ENCODE assay signal across 18 cellular contexts in genomic region chr18:42929857-42930256, GRCh38.
DNase-seq lines count a peak whose midpoint lies in the region; ATAC-seq, FAIRE-seq and TF ChIP-seq lines count a peak whose summit lies in the region.
"Had no signal": no experiment of that assay in that cellular context is flagged by ENCODE, and none has a peak within 500 bp of the region (broad histone marks: within the 10 kb centered on the region; RNA-seq: fewer than 3 reads in every experiment).

No MANE protein-coding gene starts in this region.

- H2AFZ ChIP-seq in GM23248 = no peak overlapping the region

- H3K9me2 ChIP-seq in GM23248 (ENCODE audit: insufficient read depth) = no peaks in the 10 kb centered on the region; the same call in 1 of the 2 replicates

- H3K27me3 ChIP-seq in GM23248 (replicated peaks; ENCODE audit: insufficient read depth) (no peaks in the 10 kb centered on the region), bronchial epithelial cell (ENCODE audit: control insufficient read depth, insufficient read depth, low read length) (no peaks in the 10 kb centered on the region)
- H3K27me3 ChIP-seq: gastrocnemius medialis had no signal

- no peak overlapping the region for H3K27ac Mint-ChIP-seq in stimulated activated memory B cell treated with anti-CD40 and anti-IgM and Interleukin-4, amounts not matched to agents 10 μg/mL and 1 μg/mL and 100 μg/mL, for 72 hours
- H3K27ac Mint-ChIP-seq: activated CD4-positive, alpha-beta T cell treated with anti-CD3 and anti-CD28 coated beads for 36 hours; activated naive CD4-positive, alpha-beta T cell treated with anti-CD3 and anti-CD28 coated beads, Interleukin-2, amount 10 ng/mL, durations not matched to agents 7 days and 5 days; CD4-positive, alpha-beta T cell had no signal

- H3K9me3 ChIP-seq in GM23248 (ENCODE audit: low read depth) = no peaks in the 10 kb centered on the region
- H3K9me3 ChIP-seq: gastrocnemius medialis had no signal

- no peak for FAIRE-seq in bronchial epithelial cell (lab: Jason Lieb, UNC)

- no peak overlapping the region for H3K9ac ChIP-seq in GM23248

- H3F3A ChIP-seq in GM23248 (ENCODE audit: insufficient read depth) = peaks cover 7% of the 10 kb centered on the region; the same call in 1 of the 2 replicates

- H3K4me1 Mint-ChIP-seq in stimulated activated memory B cell treated with anti-CD40 and anti-IgM and Interleukin-4, amounts not matched to agents 10 μg/mL and 1 μg/mL and 100 μg/mL, for 72 hours = no peaks in the 10 kb centered on the region
- H3K4me1 Mint-ChIP-seq: activated CD4-positive, alpha-beta T cell treated with anti-CD3 and anti-CD28 coated beads for 36 hours; activated naive CD4-positive, alpha-beta T cell treated with anti-CD3 and anti-CD28 coated beads, Interleukin-2, amount 10 ng/mL, durations not matched to agents 7 days and 5 days had no signal

- H4K20me1 ChIP-seq in GM23248 (ENCODE audit: insufficient read depth) = no peaks in the 10 kb centered on the region

- whole genome bisulfite sequencing in GM23248 (ENCODE audit: low coverage in 1 of 2, low lambda C conversion rate in 2 of 2, missing lambda C conversion rate in 2 of 2), 2 experiments = 74 to 76% methylated on average over 3 of the region's 3 CpGs

- H3K9me3 Mint-ChIP-seq in stimulated activated memory B cell treated with anti-CD40 and anti-IgM and Interleukin-4, amounts not matched to agents 10 μg/mL and 1 μg/mL and 100 μg/mL, for 72 hours = no peaks in the 10 kb centered on the region

- no peaks in the 10 kb centered on the region for H3K79me2 ChIP-seq in GM23248 (ENCODE audit: insufficient read depth)

- H3K36me3 Mint-ChIP-seq in stimulated activated memory B cell treated with anti-CD40 and anti-IgM and Interleukin-4, amounts not matched to agents 10 μg/mL and 1 μg/mL and 100 μg/mL, for 72 hours = no peaks in the 10 kb centered on the region
- H3K36me3 Mint-ChIP-seq: activated naive CD4-positive, alpha-beta T cell treated with anti-CD3 and anti-CD28 coated beads, Interleukin-2, amount 10 ng/mL, durations not matched to agents 7 days and 5 days had no signal

- H3K4me3 ChIP-seq in GM23248 (no peak overlapping the region), bronchial epithelial cell (ENCODE audit: low read depth, low read length) (no peak overlapping the region)
- H3K4me3 ChIP-seq: gastrocnemius medialis, SK-N-MC had no signal

- in situ Hi-C loops in GM23248 (cut with MboI) = no loop called here

- H3K27ac ChIP-seq in GM23248 = no peak overlapping the region
- H3K27ac ChIP-seq: gastrocnemius medialis, SK-N-MC had no signal

- peaks cover 9% of the 10 kb centered on the region; the same call in 1 of the 2 replicates for H3K4me1 ChIP-seq in GM23248 (ENCODE audit: insufficient read depth)
- H3K4me1 ChIP-seq: gastrocnemius medialis had no signal

- no peak overlapping the region for H3K4me3 Mint-ChIP-seq in stimulated activated memory B cell treated with anti-CD40 and anti-IgM and Interleukin-4, amounts not matched to agents 10 μg/mL and 1 μg/mL and 100 μg/mL, for 72 hours
- H3K4me3 Mint-ChIP-seq: activated CD4-positive, alpha-beta T cell treated with anti-CD3 and anti-CD28 coated beads for 36 hours; activated naive CD4-positive, alpha-beta T cell treated with anti-CD3 and anti-CD28 coated beads, Interleukin-2, amount 10 ng/mL, durations not matched to agents 7 days and 5 days; CD4-positive, alpha-beta T cell had no signal

- DNase-seq in GM23248 = peak; percentile 12
- DNase-seq in NCI-H2196 (lab: John Stamatoyannopoulos, UW; ENCODE audit: unreplicated experiment) = peak; percentile 35
- DNase-seq in bronchial epithelial cell (ENCODE audit: low read depth) = peak; percentile 48
- DNase-seq in kidney tubule cell (ENCODE audit: low spot score) = peak; percentile 26
- no peak for DNase-seq in NCI-H2227 treated with DMSO at 0.1 percent for 48 hours (lab: John Stamatoyannopoulos, UW)
- no peak for DNase-seq in activated CD4-positive, alpha-beta T cell treated with anti-CD3 and anti-CD28 coated beads, Interleukin-2, amount 50 U/mL, for 1 hour
- DNase-seq in NCI-H748 (lab: John Stamatoyannopoulos, UW; ENCODE audit: unreplicated experiment) = no peak
- DNase-seq: activated CD4-positive, alpha-beta T cell treated with anti-CD3 and anti-CD28 coated beads for 36 hours; activated naive CD4-positive, alpha-beta T cell treated with anti-CD3 and anti-CD28 coated beads, Interleukin-2, amount 10 ng/mL, durations not matched to agents 7 days and 5 days; CD4-positive, alpha-beta T cell; effector CD4-positive, alpha-beta T cell; gastrocnemius medialis; KG1; NCI-H1105; NCI-H446; T1000 had no signal

- ATAC-seq in stimulated activated memory B cell treated with anti-CD40 and anti-IgM and Interleukin-4, amounts not matched to agents 10 μg/mL and 1 μg/mL and 100 μg/mL, for 72 hours = no peak
- ATAC-seq: activated CD4-positive, alpha-beta T cell treated with anti-CD3 and anti-CD28 coated beads for 36 hours; gastrocnemius medialis had no signal

- H3K4me2 ChIP-seq in GM23248 (ENCODE audit: unreplicated experiment) = no peak overlapping the region

- H3K36me3 ChIP-seq in GM23248 (ENCODE audit: low read depth) (no peaks in the 10 kb centered on the region), bronchial epithelial cell (ENCODE audit: control insufficient read depth, insufficient read depth, low read length) (no peaks in the 10 kb centered on the region)
- H3K36me3 ChIP-seq: gastrocnemius medialis had no signal

- no peaks in the 10 kb centered on the region for H3K27me3 Mint-ChIP-seq in stimulated activated memory B cell treated with anti-CD40 and anti-IgM and Interleukin-4, amounts not matched to agents 10 μg/mL and 1 μg/mL and 100 μg/mL, for 72 hours
- H3K27me3 Mint-ChIP-seq: activated CD4-positive, alpha-beta T cell treated with anti-CD3 and anti-CD28 coated beads for 36 hours; activated naive CD4-positive, alpha-beta T cell treated with anti-CD3 and anti-CD28 coated beads, Interleukin-2, amount 10 ng/mL, durations not matched to agents 7 days and 5 days; CD4-positive, alpha-beta T cell had no signal

- TF ChIP-seq CTCF in bronchial epithelial cell (IDR thresholded peaks at IDR 0.05; ENCODE audit: insufficient read depth, low read length, severe bottlenecking) = no peak

Comparison
In these comparisons a context has a peak if more than half of its experiments do, and no peak if none do; other contexts are left out.
1. DNase-seq: peak in GM23248 (single experiment), NCI-H2196 (single experiment), bronchial epithelial cell (single experiment) and kidney tubule cell (single experiment); none in NCI-H2227 treated with DMSO at 0.1 percent for 48 hours (single experiment), activated CD4-positive, alpha-beta T cell treated with anti-CD3 and anti-CD28 coated beads, Interleukin-2, amount 50 U/mL, for 1 hour (single experiment) and NCI-H748 (single experiment).